ENCODE assay signal across 6 cellular contexts in the genomic region with DNA sequence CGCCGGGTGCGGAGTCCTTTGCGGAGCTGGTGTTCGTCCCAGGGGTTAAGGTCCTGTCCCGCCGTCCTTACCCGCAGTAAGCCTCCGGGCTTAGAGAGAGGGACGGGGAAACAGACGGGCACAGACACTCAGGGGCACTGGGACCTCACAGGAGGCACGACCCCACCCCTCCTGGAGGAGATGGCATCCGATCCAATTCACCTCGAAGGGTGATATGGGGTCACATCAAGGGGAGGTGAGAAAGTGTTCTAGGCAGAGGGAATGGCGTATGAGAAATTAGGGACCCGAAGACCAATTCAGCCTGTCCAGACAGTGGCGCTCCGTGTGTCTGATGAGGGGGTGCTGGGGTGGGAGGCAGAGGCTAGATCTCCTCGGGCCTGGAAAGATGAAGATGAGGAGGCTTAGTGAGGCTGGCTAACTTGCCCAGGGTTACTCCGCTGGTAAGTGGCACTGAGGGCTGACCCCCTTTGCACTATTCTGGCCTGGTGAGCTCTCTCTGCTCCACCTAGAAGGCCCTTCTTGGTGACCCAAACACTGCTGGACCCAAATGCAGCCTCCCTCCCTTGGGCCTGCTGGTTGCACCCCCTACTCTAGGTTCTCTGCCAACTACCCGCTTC. TPM values are rescaled to one million over a fixed set of nuclear protein-coding genes. Genes with fewer than 3 reads are reported as not detected.
A peak's percentile ranks its signal among the peaks of the same experiment; 100 is the strongest.
DNase-seq lines count a peak whose midpoint lies in the region; TF ChIP-seq lines count a peak whose summit lies in the region.

No MANE protein-coding gene starts in this region.

- no peaks in the 10 kb centered on the region for H3K27me3 ChIP-seq in NT2/D1 (ENCODE audit: insufficient read depth, insufficient read length)
- H3K27me3 ChIP-seq in subcutaneous abdominal adipose tissue (ENCODE audit: control insufficient read depth in 5 of 5, insufficient read depth in 4 of 5, low read length in 5 of 5) = no peaks in the 10 kb centered on the region

- DNase-seq in NT2/D1 (ENCODE audit: low read depth, low spot score) (no peak), fibroblast of the aortic adventitia (ENCODE audit: low read depth) (no peak), NCI-H524 treated with DMSO at 0.1 percent for 48 hours (lab: John Stamatoyannopoulos, UW) (no peak), NCI-H1105 treated with DMSO at 0.1 percent for 48 hours (lab: John Stamatoyannopoulos, UW) (no peak), NCI-H2196 (lab: John Stamatoyannopoulos, UW; ENCODE audit: unreplicated experiment) (no peak)

- peaks cover 6% of the 10 kb centered on the region for H3K36me3 ChIP-seq in NT2/D1 (ENCODE audit: insufficient read depth, insufficient read length, low read length)
- peaks cover 0 to 4% (median 0%) of the 10 kb centered on the region in 5 donors for H3K36me3 ChIP-seq in subcutaneous abdominal adipose tissue (ENCODE audit: control insufficient read depth in 5 of 5, insufficient read depth in 5 of 5, low read length in 5 of 5)

- H3K4me3 ChIP-seq in NT2/D1 (ENCODE audit: insufficient read length, low read depth) = peak overlapping the region; percentile 46
- H3K4me3 ChIP-seq in fibroblast of the aortic adventitia (ENCODE audit: low read depth, low read length) = peak overlapping the region; percentile 61
- peak overlapping the region; percentile 75 to 94 (median 81) for H3K4me3 ChIP-seq in subcutaneous abdominal adipose tissue (ENCODE audit: low read depth in 1 of 5, low read length in 5 of 5)

- H3K27ac ChIP-seq in subcutaneous abdominal adipose tissue (ENCODE audit: low read depth, low read length) = peak overlapping the region; percentile 73

- TF ChIP-seq CTCF in fibroblast of the aortic adventitia (IDR thresholded peaks at IDR 0.05; ENCODE audit: insufficient read depth, low read length) = no peak

- no peaks in the 10 kb centered on the region for H3K9me3 ChIP-seq in NT2/D1 (ENCODE audit: insufficient read depth, low read length)
- H3K9me3 ChIP-seq in subcutaneous abdominal adipose tissue (ENCODE audit: control insufficient read depth in 5 of 5, low read length in 5 of 5) = no peaks in the 10 kb centered on the region

- H3K9ac ChIP-seq in NT2/D1 (ENCODE audit: insufficient read length, low read depth) = peak overlapping the region; percentile 91
- peak overlapping the region; percentile 69 to 97 (median 79) for H3K9ac ChIP-seq in subcutaneous abdominal adipose tissue (ENCODE audit: low read length in 5 of 5)

- H3K4me1 ChIP-seq in NT2/D1 (ENCODE audit: insufficient read depth, insufficient read length) = peaks cover 4% of the 10 kb centered on the region
- H3K4me1 ChIP-seq in subcutaneous abdominal adipose tissue (ENCODE audit: control insufficient read depth in 5 of 5, insufficient read depth in 5 of 5, low read length in 5 of 5) = peaks cover 3 to 23% (median 19%) of the 10 kb centered on the region in 5 donors

RNA-seq across cellular contexts. Expression of a gene that starts 12.1 kb away (rescaled TPM):
- 5.2 and 5.4 TPM in 2 replicates for total RNA-seq in fibroblast of the aortic adventitia (ENCODE audit: low replicate concordance)

RNA-seq across cellular contexts. Expression of a gene that starts 13.3 kb away (rescaled TPM):
- total RNA-seq in fibroblast of the aortic adventitia (ENCODE audit: low replicate concordance) = 1.2 TPM in 1 of 2 replicates, not detected in the other

RNA-seq across cellular contexts. Expression of a gene that starts 20.3 kb away (rescaled TPM):
- total RNA-seq in fibroblast of the aortic adventitia (ENCODE audit: low replicate concordance) = 28.8 and 36.1 TPM in 2 replicates

RNA-seq across cellular contexts. Expression of a gene that starts 22.6 kb away (rescaled TPM):
- total RNA-seq in fibroblast of the aortic adventitia (ENCODE audit: low replicate concordance) = 0.36 and 0.57 TPM in 2 replicates

RNA-seq across cellular contexts. Expression of a gene that starts 32.5 kb away (rescaled TPM):
- 0.09 TPM in 1 of 2 replicates, not detected in the other for total RNA-seq in fibroblast of the aortic adventitia (ENCODE audit: low replicate concordance)
